9 cellular contexts compared by ENCODE assay signal in genomic region chr1:96865731-96866684, GRCh38.
DNase-seq lines count a peak whose midpoint lies in the region; TF ChIP-seq lines count a peak whose summit lies in the region.
"Had no signal": no experiment of that assay in that cellular context is flagged by ENCODE, and none has a peak within 500 bp of the region (broad histone marks: within the 10 kb centered on the region; RNA-seq: fewer than 3 reads in every experiment).

No MANE protein-coding gene starts in this region.

- intact Hi-C loops in esophagus squamous epithelium (cut with DNase I) = no loop called here
- intact Hi-C loops in activated CD4-positive, alpha-beta memory T cell treated with anti-CD3 and anti-CD28 coated beads for 36 hours (cut with micrococcal nuclease) = no loop called here

- H3K79me2 ChIP-seq in osteoblast (ENCODE audit: insufficient read depth, low read length) = no peaks in the 10 kb centered on the region

- peaks cover 1% of the 10 kb centered on the region for H3K27me3 Mint-ChIP-seq in activated CD4-positive, alpha-beta memory T cell treated with anti-CD3 and anti-CD28 coated beads for 36 hours

- H4K20me1 ChIP-seq in osteoblast (ENCODE audit: insufficient read depth, low read length) = no peaks in the 10 kb centered on the region

- no peak overlapping the region for H3K4me3 Mint-ChIP-seq in activated CD4-positive, alpha-beta memory T cell treated with anti-CD3 and anti-CD28 coated beads for 36 hours

- peaks cover 1% of the 10 kb centered on the region for H3K9me3 Mint-ChIP-seq in activated CD4-positive, alpha-beta memory T cell treated with anti-CD3 and anti-CD28 coated beads for 36 hours

- H3K36me3 ChIP-seq in esophagus squamous epithelium (no peaks in the 10 kb centered on the region), osteoblast (ENCODE audit: insufficient read depth, low read length) (no peaks in the 10 kb centered on the region), WERI-Rb-1 (no peaks in the 10 kb centered on the region)

- DNase-seq in AG09319 (ENCODE audit: extremely low read depth, low read depth) (peak; percentile 99), NCI-H460 (ENCODE audit: extremely low read depth, low read depth) (peak; percentile 33), esophagus squamous epithelium (lab: John Stamatoyannopoulos, UW) (no peak), osteoblast (ENCODE audit: insufficient read length, low spot score, missing footprints) (peak; percentile 82), NCI-H1105 treated with DMSO at 0.1 percent for 48 hours (lab: John Stamatoyannopoulos, UW) (no peak), WERI-Rb-1 (no peak), SK-N-DZ (ENCODE audit: low spot score) (no peak)
- no peak for DNase-seq in activated CD4-positive, alpha-beta memory T cell treated with anti-CD3 and anti-CD28 coated beads for 36 hours
- DNase-seq: NCI-H82 had no signal

- no peaks in the 10 kb centered on the region for H3K9me3 ChIP-seq in esophagus squamous epithelium
- H3K9me3 ChIP-seq in osteoblast (ENCODE audit: low read depth, low read length) = no peaks in the 10 kb centered on the region
- H3K9me3 ChIP-seq in WERI-Rb-1 (ENCODE audit: severe bottlenecking) = no peaks in the 10 kb centered on the region

- no peaks in the 10 kb centered on the region for H3K36me3 Mint-ChIP-seq in activated CD4-positive, alpha-beta memory T cell treated with anti-CD3 and anti-CD28 coated beads for 36 hours

- TF ChIP-seq CTCF in AG09319 (IDR thresholded peaks at IDR 0.05; ENCODE audit: low read depth, low read length) (no peak), esophagus squamous epithelium (IDR thresholded peaks at IDR 0.05) (no peak), osteoblast (IDR thresholded peaks at IDR 0.05; ENCODE audit: extremely low read depth, low read depth, low read length) (no peak), WERI-Rb-1 (IDR thresholded peaks at IDR 0.05; ENCODE audit: low read depth, low read length) (no peak)

- POLR2A ChIA-PET in activated CD4-positive, alpha-beta memory T cell treated with anti-CD3 and anti-CD28 coated beads for 36 hours (lab: Charles Lee) = no interaction called here

- H3K4me3 ChIP-seq in esophagus squamous epithelium (no peak overlapping the region), osteoblast (ENCODE audit: insufficient read depth, low read length) (no peak overlapping the region), WERI-Rb-1 (ENCODE audit: low read depth, low read length) (no peak overlapping the region)

- H3K4me1 Mint-ChIP-seq in activated CD4-positive, alpha-beta memory T cell treated with anti-CD3 and anti-CD28 coated beads for 36 hours (ENCODE audit: low read depth) = no peaks in the 10 kb centered on the region

- H3K4me1 ChIP-seq in esophagus squamous epithelium (peaks cover 0 to 16% (median 5%) of the 10 kb centered on the region in 3 donors), osteoblast (ENCODE audit: insufficient read depth, low read length) (peaks cover 11% of the 10 kb centered on the region)

- H3K27ac ChIP-seq in esophagus squamous epithelium (peak overlapping the region in 3 of 4 donors; percentile 55 to 85 (median 72)), osteoblast (ENCODE audit: low read depth, low read length) (peak overlapping the region; percentile 92), WERI-Rb-1 (no peak overlapping the region)

- 22 to 30% methylated on average over 3 of the region's 3 CpGs for WGBS in esophagus squamous epithelium, 2 donors

- CTCF ChIA-PET in activated CD4-positive, alpha-beta memory T cell treated with anti-CD3 and anti-CD28 coated beads for 36 hours (lab: Charles Lee) = no interaction called here

- H3K4me2 ChIP-seq in osteoblast (ENCODE audit: insufficient read depth, low read length) = peak overlapping the region; percentile 61

- H3K27ac Mint-ChIP-seq in activated CD4-positive, alpha-beta memory T cell treated with anti-CD3 and anti-CD28 coated beads for 36 hours = no peak overlapping the region

- no peak for TF ChIP-seq POLR2A in esophagus squamous epithelium (IDR thresholded peaks at IDR 0.05)

- no peaks in the 10 kb centered on the region for H3K27me3 ChIP-seq in esophagus squamous epithelium
- H3K27me3 ChIP-seq in osteoblast (ENCODE audit: insufficient read depth, low read length) = no peaks in the 10 kb centered on the region
- H3K27me3 ChIP-seq in WERI-Rb-1 (ENCODE audit: insufficient read depth, low read depth, severe bottlenecking) = no peaks in the 10 kb centered on the region

- H2AFZ ChIP-seq in osteoblast (ENCODE audit: low read length) = peak overlapping the region; percentile 75

Comparison
In these comparisons a context has a peak if more than half of its experiments do, and no peak if none do; other contexts are left out.
1. DNase-seq: peak in AG09319 (single experiment), NCI-H460 (single experiment) and osteoblast (single experiment); none in esophagus squamous epithelium (single experiment), NCI-H1105 treated with DMSO at 0.1 percent for 48 hours (single experiment), WERI-Rb-1 (single experiment), SK-N-DZ (single experiment) and activated CD4-positive, alpha-beta memory T cell treated with anti-CD3 and anti-CD28 coated beads for 36 hours (single experiment).